In the genomic region with DNA sequence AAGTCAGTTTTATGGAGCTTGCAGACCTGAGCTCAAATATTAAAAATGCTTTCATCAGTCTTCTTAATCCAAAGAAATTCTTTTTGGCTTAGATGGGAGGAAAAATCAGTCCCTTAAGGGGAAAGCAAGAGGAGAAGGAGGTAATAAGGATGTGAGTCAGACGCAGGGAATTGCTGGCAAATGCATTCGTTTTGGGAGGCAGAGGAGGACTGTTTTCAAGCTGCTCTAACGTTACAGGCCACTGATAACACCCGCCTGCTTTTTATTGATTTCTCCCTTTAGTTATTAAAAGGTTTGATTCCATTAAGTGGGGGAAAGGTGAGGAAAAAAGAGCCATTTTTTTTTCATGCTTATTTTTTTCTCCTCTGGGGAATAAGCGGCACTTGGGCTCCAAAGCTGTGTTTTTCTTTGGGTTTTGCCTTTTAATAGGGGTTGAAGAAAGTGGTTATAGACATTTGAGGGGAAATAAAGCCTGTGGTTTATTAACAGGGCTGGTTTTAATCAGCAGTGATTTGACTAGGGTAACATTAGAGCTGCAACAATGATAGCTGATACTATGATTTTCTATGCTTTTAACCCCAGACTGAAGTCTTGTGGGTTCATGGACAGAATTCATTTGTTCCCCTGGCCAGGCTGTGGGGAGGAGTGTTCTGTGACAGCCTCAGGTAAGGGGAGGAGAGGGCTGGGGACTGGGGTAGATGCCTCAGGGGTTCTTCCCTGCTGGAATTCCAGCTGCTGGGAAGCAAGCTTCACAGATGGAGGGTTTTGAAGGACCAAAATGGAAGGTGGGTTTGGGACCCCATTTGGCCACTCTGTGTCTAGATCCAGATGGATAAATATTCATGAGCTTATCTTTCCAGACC, we compare ENCODE assay signal across 10 cellular contexts.
DNase-seq lines count a peak whose midpoint lies in the region; ATAC-seq and TF ChIP-seq lines count a peak whose summit lies in the region.
"Had no signal": no experiment of that assay in that cellular context is flagged by ENCODE, and none has a peak within 500 bp of the region (broad histone marks: within the 10 kb centered on the region; RNA-seq: fewer than 3 reads in every experiment).

No MANE protein-coding gene starts in this region.

- no peak overlapping the region for H4K91ac ChIP-seq in H9 (ENCODE audit: insufficient read length, low read depth, low read length)

- no peak overlapping the region for H3K18ac ChIP-seq in H9 (ENCODE audit: insufficient read length, low read depth, low read length)

- no peak overlapping the region for H2BK120ac ChIP-seq in H9 (ENCODE audit: low read depth, low read length, poor library complexity, severe bottlenecking)

- no peak overlapping the region for H2AFZ ChIP-seq in H9 (ENCODE audit: low read length)

- no peak for TF ChIP-seq EP300 in stomach (IDR thresholded peaks at IDR 0.05)

- TF ChIP-seq CTCF in H9 (conservative IDR thresholded peaks at IDR 0.05) (no peak), brain (conservative IDR thresholded peaks at IDR 0.05) (no peak), stomach (IDR thresholded peaks at IDR 0.05) (no peak)

- no peak overlapping the region for H3K4me2 ChIP-seq in H9 (ENCODE audit: insufficient read depth, insufficient read length, low read length)

- H3K14ac ChIP-seq in H9 (ENCODE audit: insufficient read depth, low read length), result no peak overlapping the region

- H3K79me1 ChIP-seq in H9 (ENCODE audit: insufficient read depth, low read depth, low read length, poor library complexity, severe bottlenecking), result no peaks in the 10 kb centered on the region

- no peak overlapping the region for H2BK15ac ChIP-seq in H9 (ENCODE audit: low read depth, low read length)

- H3K4me1 ChIP-seq in H9 (ENCODE audit: insufficient read depth, low read length) (peaks cover 4% of the 10 kb centered on the region; the same call in 1 of the 2 replicates), stomach (peaks cover 4 to 18% (median 12%) of the 10 kb centered on the region in 4 donors)

- H3K4me3 Mint-ChIP-seq in H9, result no peak overlapping the region
- H3K4me3 Mint-ChIP-seq in brain, result peak overlapping the region in 1 of 5 experiments; percentile 32

- no peak overlapping the region for H2BK5ac ChIP-seq in H9 (ENCODE audit: insufficient read length, low read length)

- H3K56ac ChIP-seq in H9 (ENCODE audit: insufficient read length, low read depth, low read length), result no peak overlapping the region

- ATAC-seq in GM21825 (IDR thresholded peaks at IDR 0.05; ENCODE audit: unreplicated experiment), result no peak

- H3K27me3 ChIP-seq in H9 (ENCODE audit: insufficient read depth, low read length) (no peaks in the 10 kb centered on the region), stomach (no peaks in the 10 kb centered on the region)

- H3K4me3 ChIP-seq in stomach, result no peak overlapping the region

- H3K9me3 Mint-ChIP-seq in H9 (no peaks in the 10 kb centered on the region), brain (peaks cover 0 to 3% (median 0%) of the 10 kb centered on the region in 5 experiments)

- H3K27ac Mint-ChIP-seq in H9, result peak overlapping the region in 2 of 3 experiments; percentile 44 to 45; a peak in 3 of 7 replicates
- peak overlapping the region in 4 of 5 experiments; percentile 88 to 93 (median 90) for H3K27ac Mint-ChIP-seq in brain

- H3K36me3 Mint-ChIP-seq in H9 (ENCODE audit: insufficient read depth in 1 of 3, low read depth in 3 of 3) (no peaks in the 10 kb centered on the region), brain (no peaks in the 10 kb centered on the region)

- no peak overlapping the region for H4K8ac ChIP-seq in H9 (replicated peaks; ENCODE audit: insufficient read length, low read depth, low read length)

- H3K27ac ChIP-seq in H9 (ENCODE audit: insufficient read length, low read depth, low read length), result no peak overlapping the region
- H3K27ac ChIP-seq in stomach, result peak overlapping the region in 4 of 5 donors; percentile 8 to 75 (median 58)

- H2BK12ac ChIP-seq in H9 (ENCODE audit: insufficient read length, low read depth, low read length), result no peak overlapping the region

- no peak for TF ChIP-seq POLR2A in stomach (IDR thresholded peaks at IDR 0.05)

- no peak overlapping the region for H3K23ac ChIP-seq in H9 (ENCODE audit: insufficient read length, low read depth, low read length)

- H2AK5ac ChIP-seq in H9 (ENCODE audit: insufficient read length, low read length), result no peak overlapping the region

- no CpG with 5 or more reads among the region's 5 CpGs for WGBS in H9 (ENCODE audit: extremely low coverage, insufficient read length, low lambda C conversion rate)
- WGBS in stomach, 5 donors, result 21 to 34% (median 23%) methylated on average over 5 of the region's 5 CpGs

- no peaks in the 10 kb centered on the region for H3K36me3 ChIP-seq in stomach

- no peak overlapping the region for H3K4ac ChIP-seq in H9 (ENCODE audit: low read depth, low read length)

- H2BK20ac ChIP-seq in H9 (ENCODE audit: low read depth, low read length, poor library complexity, severe bottlenecking), result no peak overlapping the region

- intact Hi-C loops in stomach (cut with DNase I; ENCODE audit: low total_unique reads), result no loop called here

- no peak overlapping the region for H4K5ac ChIP-seq in H9 (ENCODE audit: insufficient read length, low read depth, low read length)

- no peaks in the 10 kb centered on the region for H3K23me2 ChIP-seq in H9 (ENCODE audit: insufficient read length, low read depth, low read length, poor library complexity, severe bottlenecking)

- H3K79me2 ChIP-seq in H9 (ENCODE audit: insufficient read depth, low read length), result no peaks in the 10 kb centered on the region

- H3T11ph ChIP-seq in H9 (ENCODE audit: low read length), result no peak overlapping the region

- no peak overlapping the region for H3K9ac ChIP-seq in H9 (ENCODE audit: extremely low read depth, insufficient read length, low read length)

- H3K4me1 Mint-ChIP-seq in H9 (peaks cover 13 to 20% of the 10 kb centered on the region in 2 experiments), brain (peaks cover 26% of the 10 kb centered on the region)

- no peaks in the 10 kb centered on the region for H3K27me3 Mint-ChIP-seq in H9 (ENCODE audit: low read depth)
- H3K27me3 Mint-ChIP-seq in brain, result no peaks in the 10 kb centered on the region

- H3K9me3 ChIP-seq in H9 (ENCODE audit: control insufficient read depth, low read depth, low read length) (no peaks in the 10 kb centered on the region), stomach (no peaks in the 10 kb centered on the region)

- no peak for DNase-seq in H9
- peak; percentile 89 for DNase-seq in iris pigment epithelial cell (ENCODE audit: low read depth)
- no peak for DNase-seq in stomach
- no peak for DNase-seq in NCI-H1092 (lab: John Stamatoyannopoulos, UW)
- DNase-seq in DMS53 treated with DMSO at 0.1 percent for 48 hours (lab: John Stamatoyannopoulos, UW; ENCODE audit: unreplicated experiment), result no peak
- DNase-seq in NCI-H82 (lab: John Stamatoyannopoulos, UW), result no peak
- DNase-seq: Karpas-422; stimulated activated CD4-positive, alpha-beta T cell treated with anti-CD3 and anti-CD28 coated beads, Interleukin-2, amount 100 ng/mL, for 48 hours had no signal

- no peaks in the 10 kb centered on the region for H4K20me1 ChIP-seq in H9 (ENCODE audit: control insufficient read depth, insufficient read depth, insufficient read length)
